In the genomic region with DNA sequence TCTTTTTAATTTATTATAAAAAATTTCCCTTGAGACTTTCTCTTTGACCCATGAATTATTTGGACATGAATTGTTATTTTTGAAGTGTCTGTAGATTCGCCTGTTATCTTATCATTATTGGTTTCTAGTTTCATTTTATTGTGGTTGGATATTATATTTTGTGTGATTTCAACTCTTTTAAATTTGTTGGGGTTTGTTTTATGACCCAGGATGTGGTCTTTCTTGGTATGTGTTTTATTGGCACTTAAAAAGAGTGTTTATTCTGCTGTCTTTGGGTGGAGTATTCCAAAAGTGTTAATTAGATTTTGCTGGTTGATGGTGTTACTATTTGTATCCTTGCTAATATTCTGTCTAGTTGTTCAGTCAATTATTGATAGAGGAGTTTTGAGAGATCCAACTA, we compare ENCODE assay signal across 29 cellular contexts. TPM values are rescaled to one million over a fixed set of nuclear protein-coding genes. Genes with fewer than 3 reads are reported as not detected.
"Had no signal": no experiment of that assay in that cellular context is flagged by ENCODE, and none has a peak within 500 bp of the region (broad histone marks: within the 10 kb centered on the region; RNA-seq: fewer than 3 reads in every experiment).

No MANE protein-coding gene starts in this region.

- H3K4me3 Mint-ChIP-seq: memory B cell; nephron progenitor cell; stimulated activated memory B cell treated with anti-CD40 and anti-IgM and Interleukin-4, amounts not matched to agents 10 μg/mL and 1 μg/mL and 100 μg/mL, for 72 hours; stimulated activated naive CD8-positive, alpha-beta T cell treated with anti-CD3 and anti-CD28 coated beads, Interleukin-15, amount 100 ng/mL, for 72 hours; type B pancreatic cell had no signal

- DNase-seq: hippocampal formation; left ventricle myocardium inferior; midbrain; mucosa of descending colon; naive thymus-derived CD4-positive, alpha-beta T cell; nephron progenitor cell; ovary; right lobe of liver; stimulated activated CD4-positive, alpha-beta T cell treated with anti-CD3 and anti-CD28 coated beads, Interleukin-1b, Interleukin-23, amount 100 ng/mL, for 48 hours; stimulated activated CD4-positive, alpha-beta T cell treated with anti-CD3 and anti-CD28 coated beads, Interleukin-2, amount 100 ng/mL, for 48 hours; stimulated activated CD4-positive, alpha-beta T cell treated with anti-CD3 and anti-CD28 coated beads, Interleukin-4, amount 100 ng/mL, for 4 hours; stimulated activated CD8-positive, alpha-beta memory T cell treated with anti-CD3 and anti-CD28 coated beads, Interleukin-4, amount 100 ng/mL, for 48 hours; stimulated activated naive CD4-positive, alpha-beta T cell treated with Interleukin-2 at 50 U/mL for 16 hours; stimulated activated naive CD8-positive, alpha-beta T cell treated with anti-CD3 and anti-CD28 coated beads, Interleukin-15, amount 100 ng/mL, for 72 hours; substantia nigra; uterus had no signal

- H3K27ac ChIP-seq: left ventricle myocardium inferior, ovary, right atrium auricular region, right lobe of liver, tibial nerve, uterus had no signal

- H3K36me3 Mint-ChIP-seq: type B pancreatic cell had no signal

- FAIRE-seq: islet of Langerhans had no signal

- H3K9me3 ChIP-seq: ovary, right lobe of liver, uterus had no signal

- H3K36me3 ChIP-seq: left ventricle myocardium inferior, ovary, right atrium auricular region, right lobe of liver, tibial nerve, uterus had no signal

- H3K4me1 ChIP-seq: left ventricle myocardium inferior, right atrium auricular region, right lobe of liver, tibial nerve, uterus had no signal

- H3K27me3 Mint-ChIP-seq: progenitor cell of endocrine pancreas, type B pancreatic cell had no signal

- H3K4me3 ChIP-seq: left ventricle myocardium inferior, mucosa of descending colon, ovary, right atrium auricular region, right lobe of liver, smooth muscle cell, tibial nerve, uterus had no signal

- H3K4me1 Mint-ChIP-seq: memory B cell; naive thymus-derived CD4-positive, alpha-beta T cell; nephron progenitor cell; stimulated activated memory B cell treated with anti-CD40 and anti-IgM and Interleukin-4, amounts not matched to agents 10 μg/mL and 1 μg/mL and 100 μg/mL, for 72 hours; stimulated activated naive CD8-positive, alpha-beta T cell treated with anti-CD3 and anti-CD28 coated beads, Interleukin-15, amount 100 ng/mL, for 72 hours had no signal

- ATAC-seq: mucosa of descending colon; naive thymus-derived CD4-positive, alpha-beta T cell; right lobe of liver; stimulated activated memory B cell treated with anti-CD40 and anti-IgM and Interleukin-4, amounts not matched to agents 10 μg/mL and 1 μg/mL and 100 μg/mL, for 72 hours; stimulated activated naive CD8-positive, alpha-beta T cell treated with anti-CD3 and anti-CD28 coated beads, Interleukin-15, amount 100 ng/mL, for 72 hours had no signal

- H3K27ac Mint-ChIP-seq: memory B cell; naive thymus-derived CD4-positive, alpha-beta T cell; nephron progenitor cell; progenitor cell of endocrine pancreas; stimulated activated memory B cell treated with anti-CD40 and anti-IgM and Interleukin-4, amounts not matched to agents 10 μg/mL and 1 μg/mL and 100 μg/mL, for 72 hours; stimulated activated naive CD8-positive, alpha-beta T cell treated with anti-CD3 and anti-CD28 coated beads, Interleukin-15, amount 100 ng/mL, for 72 hours; type B pancreatic cell had no signal

RNA-seq across cellular contexts. Expression of gene GPR141, which starts 50.5 kb away (rescaled TPM):
- total RNA-seq: kidney epithelial cell, lung microvascular endothelial cell, myocyte, pulmonary artery endothelial cell, renal cortical epithelial cell had no signal
- polyA plus RNA-seq: naive thymus-derived CD4-positive, alpha-beta T cell; smooth muscle cell had no signal
